In genomic region chr5:160672521-160672920, GRCh38 we compare ENCODE assay signal across 23 cellular contexts.
"Had no signal": no experiment of that assay in that cellular context is flagged by ENCODE, and none has a peak within 500 bp of the region (broad histone marks: within the 10 kb centered on the region; RNA-seq: fewer than 3 reads in every experiment).

No MANE protein-coding gene starts in this region.

- H3K9me3 Mint-ChIP-seq: dendritic cell treated with granulocyte-macrophage colony-stimulating factor and Interleukin-4, amounts not matched to agents 40 ng/mL and 50 ng/mL, for 4 days; effector memory CD8-positive, alpha-beta T cell; endodermal cell had no signal

- H3K9me3 ChIP-seq: colonic mucosa, esophagus muscularis mucosa, esophagus squamous epithelium, gastrocnemius medialis, gastroesophageal sphincter, heart left ventricle, heart right ventricle had no signal

- H3K4me3 Mint-ChIP-seq: dendritic cell treated with granulocyte-macrophage colony-stimulating factor and Interleukin-4, amounts not matched to agents 40 ng/mL and 50 ng/mL, for 4 days; effector memory CD8-positive, alpha-beta T cell; endodermal cell had no signal

- H3K27me3 ChIP-seq: colonic mucosa, dorsolateral prefrontal cortex, esophagus muscularis mucosa, esophagus squamous epithelium, foreskin keratinocyte, gastrocnemius medialis, gastroesophageal sphincter had no signal

- H3K27ac ChIP-seq: colonic mucosa, coronary artery, dorsolateral prefrontal cortex, epithelial cell of prostate, esophagus muscularis mucosa, esophagus squamous epithelium, foreskin keratinocyte, gastrocnemius medialis, gastroesophageal sphincter, heart left ventricle, heart right ventricle had no signal

- H3K27ac Mint-ChIP-seq: dendritic cell treated with granulocyte-macrophage colony-stimulating factor and Interleukin-4, amounts not matched to agents 40 ng/mL and 50 ng/mL, for 4 days; effector memory CD8-positive, alpha-beta T cell; endodermal cell had no signal

- DNase-seq: colonic mucosa; cortex of kidney; dermis blood vessel endothelial cell; dorsolateral prefrontal cortex; effector CD4-positive, alpha-beta T cell; effector CD8-positive, alpha-beta T cell; effector memory CD4-positive, alpha-beta T cell; effector memory CD8-positive, alpha-beta T cell; endodermal cell; erythroblast; esophagus squamous epithelium; foreskin fibroblast; foreskin keratinocyte; gastrocnemius medialis; glutamatergic neuron; head of caudate nucleus; heart left ventricle; heart right ventricle had no signal

- H3K4me1 ChIP-seq: colonic mucosa, esophagus muscularis mucosa, esophagus squamous epithelium, foreskin keratinocyte, gastrocnemius medialis, gastroesophageal sphincter, heart left ventricle, heart right ventricle had no signal

- H3K4me3 ChIP-seq: colonic mucosa, coronary artery, dorsolateral prefrontal cortex, esophagus muscularis mucosa, esophagus squamous epithelium, gastrocnemius medialis, gastroesophageal sphincter, heart left ventricle, heart right ventricle had no signal

- H3K36me3 ChIP-seq: esophagus muscularis mucosa, esophagus squamous epithelium, gastrocnemius medialis, gastroesophageal sphincter, heart left ventricle, heart right ventricle had no signal
